Comparison of ENCODE assay signal across 18 cellular contexts in genomic region chr11:86453290-86454030, GRCh38.
DNase-seq lines count a peak whose midpoint lies in the region; ATAC-seq and TF ChIP-seq lines count a peak whose summit lies in the region.
"Had no signal": no experiment of that assay in that cellular context is flagged by ENCODE, and none has a peak within 500 bp of the region (broad histone marks: within the 10 kb centered on the region; RNA-seq: fewer than 3 reads in every experiment).

No MANE protein-coding gene starts in this region.

- CTCF ChIA-PET in Panc1 (lab: Charles Lee) = interaction anchor here (0.6 kb wide), 2 partner anchors 18 to 486 kb away, joined by 3 to 4 read pairs; no protein-coding TSS in a partner anchor

- no peak overlapping the region for H3K4me3 ChIP-seq in BE2C (ENCODE audit: low read depth, low read length)
- no peak overlapping the region for H3K4me3 ChIP-seq in Panc1 (ENCODE audit: low read depth in 2 of 2, low read length in 2 of 2)
- no peak overlapping the region for H3K4me3 ChIP-seq in foreskin fibroblast (ENCODE audit: low read depth in 1 of 2, low read length in 2 of 2)
- H3K4me3 ChIP-seq in right atrium auricular region = no peak overlapping the region
- no peak overlapping the region for H3K4me3 ChIP-seq in vagina
- H3K4me3 ChIP-seq: hepatocyte, SJCRH30 had no signal

- POLR2A ChIA-PET in Panc1 (lab: Charles Lee) = interaction anchor here (0.6 to 0.7 kb wide), 2 partner anchors 118 to 483 kb away, joined by 4 to 6 read pairs; no protein-coding TSS in a partner anchor

- H3K9me3 ChIP-seq in BE2C (no peaks in the 10 kb centered on the region), Panc1 (ENCODE audit: control insufficient read depth, insufficient read depth, low read depth, low read length) (no peaks in the 10 kb centered on the region), right atrium auricular region (no peaks in the 10 kb centered on the region), vagina (no peaks in the 10 kb centered on the region)
- H3K9me3 ChIP-seq: SJCRH30 had no signal

- ATAC-seq in Panc1 = no peak
- ATAC-seq: esophagus mucosa, sciatic nerve had no signal

- no TSS peak for BruUV-seq in Panc1 (replicated peaks; lab: Mats Ljungman, UMichigan)

- DNase-seq in BE2C (no peak), GM13977 (ENCODE audit: low spot score) (no peak), Panc1 (ENCODE audit: low read depth, low spot score) (no peak), foreskin fibroblast (no peak), right atrium auricular region (ENCODE audit: low spot score) (no peak), hepatic stellate cell (ENCODE audit: low spot score) (no peak), NCI-H146 treated with DMSO at 0.1 percent for 48 hours (lab: John Stamatoyannopoulos, UW; ENCODE audit: unreplicated experiment) (no peak), vagina (ENCODE audit: extremely low spot score in 2 of 2) (no peak)
- DNase-seq: activated CD4-positive, alpha-beta T cell treated with anti-CD3 and anti-CD28 coated beads for 48 hours; Calu3; dermis blood vessel endothelial cell; NCI-H146; NCI-H446; SJCRH30; stimulated activated CD4-positive, alpha-beta T cell treated with anti-CD3 and anti-CD28 coated beads, Interleukin-2, amount 100 ng/mL, for 24 hours had no signal

- TF ChIP-seq CTCF in BE2C (IDR thresholded peaks at IDR 0.05; ENCODE audit: low read depth, low read length) = peak; percentile 27; the same call in 1 of the 2 replicates
- TF ChIP-seq CTCF in GM13977 (IDR thresholded peaks at IDR 0.05; ENCODE audit: extremely low read depth, insufficient read depth, missing control alignments) = peak; percentile 18
- TF ChIP-seq CTCF in Panc1 (IDR thresholded peaks at IDR 0.05) = peak; percentile 40
- TF ChIP-seq CTCF in foreskin fibroblast (IDR thresholded peaks at IDR 0.05; ENCODE audit: low read depth, low read length) = peak; percentile 7
- no peak for TF ChIP-seq CTCF in right atrium auricular region (IDR thresholded peaks at IDR 0.05)
- no peak for TF ChIP-seq CTCF in vagina (IDR thresholded peaks at IDR 0.05)

- H3K4me1 ChIP-seq in BE2C = no peaks in the 10 kb centered on the region
- H3K4me1 ChIP-seq in Panc1 (ENCODE audit: control insufficient read depth, insufficient read depth, low read length) = peaks cover 21% of the 10 kb centered on the region
- H3K4me1 ChIP-seq in right atrium auricular region = peaks cover 0 to 14% of the 10 kb centered on the region in 2 donors
- peaks cover 14% of the 10 kb centered on the region for H3K4me1 ChIP-seq in vagina

- intact Hi-C loops in Panc1 (cut with micrococcal nuclease; ENCODE audit: unreplicated experiment) (loop anchor here (2.0 to 10.0 kb wide), 2 partner anchors 291 to 465 kb away; no protein-coding TSS in a partner anchor), vagina (cut with DNase I) (no loop called here)

- H3K36me3 ChIP-seq in BE2C (no peaks in the 10 kb centered on the region), Panc1 (ENCODE audit: control insufficient read depth, insufficient read depth, low read length) (no peaks in the 10 kb centered on the region), right atrium auricular region (no peaks in the 10 kb centered on the region), vagina (no peaks in the 10 kb centered on the region)
- H3K36me3 ChIP-seq: SJCRH30 had no signal

- no peak for TF ChIP-seq POLR2A in vagina (IDR thresholded peaks at IDR 0.05)

- H3K27ac ChIP-seq in Panc1 (ENCODE audit: low read length) (peak overlapping the region; percentile 14; the same call in 1 of the 2 replicates), right atrium auricular region (no peak overlapping the region), vagina (no peak overlapping the region)
- H3K27ac ChIP-seq: hepatocyte, SJCRH30 had no signal

- H3K27me3 ChIP-seq in BE2C (no peaks in the 10 kb centered on the region), Panc1 (ENCODE audit: control insufficient read depth, insufficient read depth, low read length) (no peaks in the 10 kb centered on the region), right atrium auricular region (no peaks in the 10 kb centered on the region), vagina (no peaks in the 10 kb centered on the region)
- H3K27me3 ChIP-seq: hepatocyte, SJCRH30 had no signal

- in situ Hi-C loops in GM13977 (cut with MboI; ENCODE audit: low pct_unique_long_range_greater_than_20kb, low sequenced_read_pairs, unreplicated experiment) = loop anchor here (10.0 kb wide), 1 partner anchor 351 kb away; the partner anchor contains the start of gene PRSS23
- in situ Hi-C loops in Panc1 (cut with HindIII; ENCODE audit: low pct_unique_long_range_greater_than_20kb, low sequenced_read_pairs) = no loop called here

Comparison
In these comparisons a context has a peak if more than half of its experiments do, and no peak if none do; other contexts are left out.
1. CTCF ChIP-seq: peak in BE2C (single experiment), GM13977 (single experiment), Panc1 (single experiment) and foreskin fibroblast (single experiment); none in right atrium auricular region (0 of 2) and vagina (0 of 3).